4 cellular contexts compared by ENCODE assay signal in genomic region chr18:31899771-31900170, GRCh38. TPM values are rescaled to one million over a fixed set of nuclear protein-coding genes. Genes with fewer than 3 reads are reported as not detected.
A peak's percentile ranks its signal among the peaks of the same experiment; 100 is the strongest.
DNase-seq lines count a peak whose midpoint lies in the region; FAIRE-seq and TF ChIP-seq lines count a peak whose summit lies in the region.
"Not testable (repeated sequence)": the region's sequence is repeated elsewhere in the genome, so short reads cannot be mapped to it uniquely, and the experiment has no call there.

No MANE protein-coding gene starts in this region.

- H3K4me1 ChIP-seq in mesendoderm (ENCODE audit: control insufficient read depth, low read depth, low read length): not testable (repeated sequence)

- not testable (repeated sequence) for H2AK5ac ChIP-seq in mesendoderm (ENCODE audit: low read length)

- H3K4ac ChIP-seq in mesendoderm (ENCODE audit: low read depth, low read length): not testable (repeated sequence)

- not testable (repeated sequence) for H2BK120ac ChIP-seq in mesendoderm (ENCODE audit: low read depth, low read length)

- not testable (repeated sequence) for H3K79me2 ChIP-seq in mesendoderm (ENCODE audit: control insufficient read depth, insufficient read depth, low read length)

- no CpG with 5 or more reads among the region's 7 CpGs for WGBS in mesendoderm (ENCODE audit: extremely low coverage, insufficient coverage, low lambda C conversion rate)

- not testable (repeated sequence) for DNase-seq in GM12892 (ENCODE audit: insufficient read length)
- DNase-seq in epithelial cell of esophagus (ENCODE audit: low read depth) (peak; percentile 21), mesendoderm (peak; percentile 30), renal cortical epithelial cell (ENCODE audit: low read depth) (peak; percentile 6)

- TF ChIP-seq CTCF in epithelial cell of esophagus (IDR thresholded peaks at IDR 0.05; ENCODE audit: insufficient read depth, low read depth, low read length, missing control alignments): not testable (repeated sequence)

- not testable (repeated sequence) for H2BK5ac ChIP-seq in mesendoderm (ENCODE audit: low read length)

- not testable (repeated sequence) for H3K18ac ChIP-seq in mesendoderm (ENCODE audit: low read length)

- not testable (repeated sequence) for H3K27ac ChIP-seq in mesendoderm (ENCODE audit: low read depth, low read length)

- not testable (repeated sequence) for H3K4me3 ChIP-seq in epithelial cell of esophagus (ENCODE audit: low read length); mesendoderm (ENCODE audit: low read length)

- not testable (repeated sequence) for H4K5ac ChIP-seq in mesendoderm (ENCODE audit: low read length)

- FAIRE-seq in GM12892 (lab: Jason Lieb, UNC): peak; percentile 17

- not testable (repeated sequence) for H3K23ac ChIP-seq in mesendoderm (ENCODE audit: low read length)

- not testable (repeated sequence) for H4K8ac ChIP-seq in mesendoderm (ENCODE audit: low read depth, low read length)

- H3K36me3 ChIP-seq in mesendoderm (ENCODE audit: control insufficient read depth, insufficient read depth, low read length): not testable (repeated sequence)

- not testable (repeated sequence) for H3K4me2 ChIP-seq in mesendoderm (ENCODE audit: low read length)

- not testable (repeated sequence) for H3K27me3 ChIP-seq in mesendoderm (ENCODE audit: insufficient read depth, low read length, poor library complexity)

- not testable (repeated sequence) for TF ChIP-seq POLR2A in GM12892 (IDR thresholded peaks at IDR 0.05; ENCODE audit: low read depth, low read length)

- not testable (repeated sequence) for H2BK15ac ChIP-seq in mesendoderm (replicated peaks; ENCODE audit: low read depth)

- not testable (repeated sequence) for H3K9ac ChIP-seq in mesendoderm (ENCODE audit: low read length)

- H3K56ac ChIP-seq in mesendoderm (ENCODE audit: low read length): not testable (repeated sequence)

- not testable (repeated sequence) for H3K79me1 ChIP-seq in mesendoderm (ENCODE audit: low read length)

RNA-seq across cellular contexts. Expression of gene TRAPPC8, which starts 43.2 kb away (rescaled TPM):
- 23.5 TPM for polyA plus RNA-seq in GM12892 (2012; ENCODE audit: missing spikeins)
- 28.2 TPM for polyA plus RNA-seq in mesendoderm (2013, experiment 1 of 2)
- 26.4 TPM for polyA plus RNA-seq in mesendoderm (2013, experiment 2 of 2)
- 53.3 and 75.6 TPM in 2 replicates for total RNA-seq in renal cortical epithelial cell
